12 cellular contexts compared by ENCODE assay signal in the genomic region with DNA sequence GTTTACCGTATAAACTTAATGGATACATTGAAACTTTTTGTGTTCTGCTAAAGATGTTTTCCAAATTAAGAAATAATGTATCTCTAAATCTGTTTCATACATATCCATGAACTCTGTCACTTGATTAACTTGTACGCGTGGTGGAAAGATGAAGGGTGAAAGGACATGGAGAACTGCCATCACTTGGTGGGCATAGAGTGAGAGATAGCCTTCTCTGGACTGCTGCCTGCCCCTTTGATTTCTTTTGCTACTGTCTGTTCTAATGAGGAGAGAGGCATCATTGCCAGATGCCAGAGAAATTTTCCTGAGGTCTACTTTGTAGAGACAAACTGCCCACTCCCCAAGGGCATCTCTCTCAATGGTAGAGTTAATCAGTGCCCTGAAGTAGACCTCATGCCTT.
"Had no signal": no experiment of that assay in that cellular context is flagged by ENCODE, and none has a peak within 500 bp of the region (broad histone marks: within the 10 kb centered on the region; RNA-seq: fewer than 3 reads in every experiment).

No MANE protein-coding gene starts in this region.

- ATAC-seq: foreskin keratinocyte; stimulated activated naive CD8-positive, alpha-beta T cell treated with anti-CD3 and anti-CD28 coated beads, Interleukin-15, Interleukin-2, amounts not matched to agents 100 U/mL and 50 U/mL, for 24 hours; T-helper 17 cell had no signal

- H3K4me3 ChIP-seq: prostate gland, suprapubic skin had no signal

- H3K9me3 ChIP-seq: prostate gland, suprapubic skin had no signal

- H3K4me3 Mint-ChIP-seq: T-helper 17 cell had no signal

- H3K27ac ChIP-seq: foreskin keratinocyte, suprapubic skin had no signal

- H3K27ac Mint-ChIP-seq: activated T-helper 2 cell treated with anti-CD3 and anti-CD28 coated beads, Interferon-gamma antibody, Interleukin-2, Interleukin-4, amounts not matched to agents 10 μg/mL and 5 μg/mL and 100 μg/mL, durations not matched to agents 14 hours and 24 hours and 36 hours; T-helper 17 cell had no signal

- H3K36me3 ChIP-seq: prostate gland had no signal

- H3K27me3 ChIP-seq: foreskin keratinocyte, suprapubic skin had no signal

- FAIRE-seq: TTC549 had no signal

- H3K27me3 Mint-ChIP-seq: T-helper 17 cell had no signal

- H3K9me3 Mint-ChIP-seq: activated T-helper 2 cell treated with anti-CD3 and anti-CD28 coated beads, Interferon-gamma antibody, Interleukin-2, Interleukin-4, amounts not matched to agents 10 μg/mL and 5 μg/mL and 100 μg/mL, durations not matched to agents 14 hours and 24 hours and 36 hours had no signal

- DNase-seq: activated CD4-positive, alpha-beta T cell treated with anti-CD3 and anti-CD28 coated beads, Interleukin-2, amount 50 U/mL, for 1 hour; activated CD4-positive, CD25-positive, alpha-beta regulatory T cell; activated naive CD4-positive, alpha-beta T cell treated with anti-CD3 and anti-CD28 coated beads, Interleukin-2, amount 50 U/mL, for 16 hours; activated T-cell treated with anti-CD3 and anti-CD28 coated beads for 4 hours; foreskin keratinocyte; stimulated activated CD4-positive, alpha-beta T cell treated with anti-CD3 and anti-CD28 coated beads, Interleukin-2, amount 100 ng/mL, for 48 hours; stimulated activated naive CD8-positive, alpha-beta T cell treated with anti-CD3 and anti-CD28 coated beads, Interleukin-15, Interleukin-2, amounts not matched to agents 100 U/mL and 50 U/mL, for 24 hours; T-helper 17 cell had no signal

- H3K4me1 ChIP-seq: foreskin keratinocyte, prostate gland, suprapubic skin had no signal
